1 cellular context compared by ENCODE assay signal in the genomic region with DNA sequence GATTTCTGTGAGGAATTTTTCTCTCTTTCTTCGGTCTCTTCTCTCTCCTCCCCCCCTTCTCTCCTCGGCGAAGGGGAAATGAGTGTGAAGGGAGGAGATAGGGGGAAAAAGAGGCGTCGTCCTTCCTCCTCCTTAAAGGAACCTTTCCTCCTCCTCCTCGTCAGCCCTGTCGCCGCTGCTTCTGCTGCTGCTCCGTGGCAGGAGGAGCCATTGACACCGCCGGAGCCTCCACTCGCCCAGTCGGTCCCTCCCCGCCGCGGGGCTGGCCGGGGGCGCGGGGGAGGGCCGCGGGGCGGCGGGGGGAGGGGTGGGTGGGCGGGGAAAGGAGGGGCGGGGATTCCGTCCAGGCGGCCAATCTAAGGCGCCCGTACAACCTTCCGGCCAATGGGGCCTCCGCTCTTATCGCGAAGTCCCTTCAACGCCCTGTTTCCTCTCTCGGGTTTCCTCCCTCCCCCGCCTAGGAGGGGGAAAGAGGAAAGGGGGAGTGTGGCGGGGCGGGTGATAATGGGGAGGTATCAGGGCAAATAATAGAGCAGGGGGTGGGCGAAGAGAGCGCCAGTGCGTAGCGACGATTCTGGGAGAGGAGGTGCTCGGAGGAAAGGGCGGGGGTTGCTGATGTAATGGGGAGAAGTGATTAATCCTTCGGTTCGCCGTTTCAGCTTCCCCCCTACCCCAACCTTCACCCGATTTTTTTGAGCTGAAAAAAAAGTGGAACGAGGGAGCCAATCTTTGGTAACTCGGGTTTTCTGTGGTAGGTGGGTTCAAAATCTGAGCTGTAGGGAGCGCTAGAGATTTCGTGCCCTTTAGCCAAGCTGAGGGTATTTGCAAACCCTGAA.
TF ChIP-seq lines count a peak whose summit lies in the region.

A gene (minus strand): TSS at position 238 of the 836 bp plus-strand sequence. CDS start 778 bp downstream, outside the sequence.

TF ChIP-seq in HEK293, 187 proteins besides CTCF, POLR2A, EP300 and RAD21 (continued from another document):
- TF ChIP-seq, protein P1, sequence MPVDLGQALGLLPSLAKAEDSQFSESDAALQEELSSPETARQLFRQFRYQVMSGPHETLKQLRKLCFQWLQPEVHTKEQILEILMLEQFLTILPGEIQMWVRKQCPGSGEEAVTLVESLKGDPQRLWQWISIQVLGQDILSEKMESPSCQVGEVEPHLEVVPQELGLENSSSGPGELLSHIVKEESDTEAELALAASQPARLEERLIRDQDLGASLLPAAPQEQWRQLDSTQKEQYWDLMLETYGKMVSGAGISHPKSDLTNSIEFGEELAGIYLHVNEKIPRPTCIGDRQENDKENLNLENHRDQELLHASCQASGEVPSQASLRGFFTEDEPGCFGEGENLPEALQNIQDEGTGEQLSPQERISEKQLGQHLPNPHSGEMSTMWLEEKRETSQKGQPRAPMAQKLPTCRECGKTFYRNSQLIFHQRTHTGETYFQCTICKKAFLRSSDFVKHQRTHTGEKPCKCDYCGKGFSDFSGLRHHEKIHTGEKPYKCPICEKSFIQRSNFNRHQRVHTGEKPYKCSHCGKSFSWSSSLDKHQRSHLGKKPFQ (tag by site-specific recombination; IDR thresholded peaks at IDR 0.05) = no peak
- TF ChIP-seq, protein P2, sequence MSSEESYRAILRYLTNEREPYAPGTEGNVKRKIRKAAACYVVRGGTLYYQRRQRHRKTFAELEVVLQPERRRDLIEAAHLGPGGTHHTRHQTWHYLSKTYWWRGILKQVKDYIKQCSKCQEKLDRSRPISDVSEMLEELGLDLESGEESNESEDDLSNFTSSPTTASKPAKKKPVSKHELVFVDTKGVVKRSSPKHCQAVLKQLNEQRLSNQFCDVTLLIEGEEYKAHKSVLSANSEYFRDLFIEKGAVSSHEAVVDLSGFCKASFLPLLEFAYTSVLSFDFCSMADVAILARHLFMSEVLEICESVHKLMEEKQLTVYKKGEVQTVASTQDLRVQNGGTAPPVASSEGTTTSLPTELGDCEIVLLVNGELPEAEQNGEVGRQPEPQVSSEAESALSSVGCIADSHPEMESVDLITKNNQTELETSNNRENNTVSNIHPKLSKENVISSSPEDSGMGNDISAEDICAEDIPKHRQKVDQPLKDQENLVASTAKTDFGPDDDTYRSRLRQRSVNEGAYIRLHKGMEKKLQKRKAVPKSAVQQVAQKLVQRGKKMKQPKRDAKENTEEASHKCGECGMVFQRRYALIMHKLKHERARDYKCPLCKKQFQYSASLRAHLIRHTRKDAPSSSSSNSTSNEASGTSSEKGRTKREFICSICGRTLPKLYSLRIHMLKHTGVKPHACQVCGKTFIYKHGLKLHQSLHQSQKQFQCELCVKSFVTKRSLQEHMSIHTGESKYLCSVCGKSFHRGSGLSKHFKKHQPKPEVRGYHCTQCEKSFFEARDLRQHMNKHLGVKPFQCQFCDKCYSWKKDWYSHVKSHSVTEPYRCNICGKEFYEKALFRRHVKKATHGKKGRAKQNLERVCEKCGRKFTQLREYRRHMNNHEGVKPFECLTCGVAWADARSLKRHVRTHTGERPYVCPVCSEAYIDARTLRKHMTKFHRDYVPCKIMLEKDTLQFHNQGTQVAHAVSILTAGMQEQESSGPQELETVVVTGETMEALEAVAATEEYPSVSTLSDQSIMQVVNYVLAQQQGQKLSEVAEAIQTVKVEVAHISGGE (tag by site-specific recombination; conservative IDR thresholded peaks at IDR 0.05; ENCODE audit: low read depth) = peak; percentile 58
- TF ChIP-seq ZFP69B (tag by site-specific recombination; IDR thresholded peaks at IDR 0.05) = no peak
